Comparison of ENCODE assay signal across 1 cellular context in genomic region chr1:54806931-54807611, GRCh38.
TF ChIP-seq lines count a peak whose summit lies in the region.

No MANE protein-coding gene starts in this region.

TF ChIP-seq in K562, 482 proteins besides CTCF, POLR2A, EP300 and RAD21:
- TF ChIP-seq FOSL1 (tag; conservative IDR thresholded peaks at IDR 0.05) (peak; percentile 55; the same call in 1 of the 2 replicates), XRCC3 (IDR thresholded peaks at IDR 0.05) (no peak), LARP7 (IDR thresholded peaks at IDR 0.05) (no peak), ZNF280A (IDR thresholded peaks at IDR 0.05; ENCODE audit: low read depth, partially characterized antibody) (no peak), SUPT5H (IDR thresholded peaks at IDR 0.05) (no peak), RBM22 (IDR thresholded peaks at IDR 0.05; ENCODE audit: low read depth, low read length, poor library complexity, severe bottlenecking) (no peak), FOXM1 (IDR thresholded peaks at IDR 0.05; ENCODE audit: low read depth) (no peak), FOXM1 (CRISPR knock-in tag; IDR thresholded peaks at IDR 0.05; ENCODE audit: low read depth) (no peak), ZNF518B (CRISPR knock-in tag; IDR thresholded peaks at IDR 0.05) (no peak)
